Comparison of ENCODE assay signal across 28 cellular contexts in the genomic region with DNA sequence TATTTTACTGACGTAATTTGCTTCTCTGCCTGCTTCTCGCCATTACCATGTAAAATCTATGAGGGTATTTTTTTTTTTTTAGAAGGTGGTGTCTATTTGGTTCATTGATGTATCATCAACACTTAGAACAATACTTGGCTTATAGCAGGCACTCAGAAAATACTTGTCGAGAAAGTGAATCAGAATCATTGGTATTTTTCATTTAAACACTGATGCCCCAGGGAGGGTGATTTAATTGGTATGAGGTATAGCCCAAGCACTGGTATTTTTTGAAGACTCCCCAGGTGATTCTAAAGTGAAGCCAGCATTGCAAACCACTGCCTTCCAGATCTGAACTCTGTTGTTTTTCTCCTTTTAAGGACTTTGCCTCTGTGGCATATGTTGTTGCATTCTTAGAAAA.
"Had no signal": no experiment of that assay in that cellular context is flagged by ENCODE, and none has a peak within 500 bp of the region (broad histone marks: within the 10 kb centered on the region; RNA-seq: fewer than 3 reads in every experiment).

No MANE protein-coding gene starts in this region.

- H3K9me3 ChIP-seq: stomach, suprapubic skin, testis, thoracic aorta, thyroid gland, tibial artery, tibial nerve, transverse colon, upper lobe of left lung, upper lobe of right lung, uterus, vagina had no signal

- DNase-seq: stimulated activated CD4-positive, alpha-beta T cell treated with anti-CD3 and anti-CD28 coated beads, Interleukin-2, amount 100 ng/mL, for 48 hours; stimulated activated CD4-positive, alpha-beta T cell treated with anti-CD3 and anti-CD28 coated beads, Interleukin-4, amount 100 ng/mL, for 1 hour; stimulated activated CD4-positive, alpha-beta T cell treated with anti-CD3 and anti-CD28 coated beads, Interleukin-4, amount 100 ng/mL, for 24 hours; stimulated activated CD4-positive, alpha-beta T cell treated with anti-CD3 and anti-CD28 coated beads, Interleukin-4, amount 100 ng/mL, for 4 hours; stimulated activated CD8-positive, alpha-beta memory T cell treated with anti-CD3 and anti-CD28 coated beads, Interleukin-4, amount 100 ng/mL, for 48 hours; stimulated activated naive B cell treated with anti-CD40 and anti-IgM and Interleukin-4, amounts not matched to agents 10 μg/mL and 1 μg/mL and 100 μg/mL, for 72 hours; stimulated activated naive CD4-positive, alpha-beta T cell; stimulated activated naive CD4-positive, alpha-beta T cell treated with Interleukin-2 at 50 U/mL for 16 hours; stimulated activated naive CD8-positive, alpha-beta T cell treated with anti-CD3 and anti-CD28 coated beads, Interleukin-15, amount 100 ng/mL, for 72 hours; stimulated activated naive CD8-positive, alpha-beta T cell treated with anti-CD3 and anti-CD28 coated beads, Interleukin-15, Interleukin-2, amounts not matched to agents 100 U/mL and 50 U/mL, for 24 hours; stomach; substantia nigra; testis; thyroid gland; transverse colon; trophoblast cell; upper lobe of left lung; upper lobe of right lung; uterus had no signal

- H3K27ac Mint-ChIP-seq: stimulated activated effector memory CD8-positive, alpha-beta T cell treated with anti-CD3 and anti-CD28 coated beads, Interleukin-12 subunit alpha, Interleukin-12 subunit beta, amount 100 ng/mL, for 72 hours; stimulated activated memory B cell treated with anti-CD40 and anti-IgM and Interleukin-4, amounts not matched to agents 10 μg/mL and 1 μg/mL and 100 μg/mL, for 72 hours; stimulated activated naive B cell treated with anti-CD40 and anti-IgM and Interleukin-4, amounts not matched to agents 10 μg/mL and 1 μg/mL and 100 μg/mL, for 72 hours; stimulated activated naive CD8-positive, alpha-beta T cell treated with anti-CD3 and anti-CD28 coated beads, Interleukin-15, Interleukin-2, amounts not matched to agents 100 ng/mL and 50 ng/mL, for 24 hours; type B pancreatic cell had no signal

- H3K27me3 ChIP-seq: stomach, testis, thyroid gland, tibial artery, tibial nerve, transverse colon, upper lobe of left lung, upper lobe of right lung, uterus, vagina had no signal

- H3K27ac ChIP-seq: stomach, suprapubic skin, testis, thoracic aorta, thyroid gland, tibial artery, tibial nerve, transverse colon, upper lobe of left lung, upper lobe of right lung, uterus, vagina had no signal

- H3K4me3 Mint-ChIP-seq: stimulated activated effector memory CD8-positive, alpha-beta T cell treated with anti-CD3 and anti-CD28 coated beads, Interleukin-12 subunit alpha, Interleukin-12 subunit beta, amount 100 ng/mL, for 72 hours; stimulated activated memory B cell treated with anti-CD40 and anti-IgM and Interleukin-4, amounts not matched to agents 10 μg/mL and 1 μg/mL and 100 μg/mL, for 72 hours; stimulated activated naive B cell treated with anti-CD40 and anti-IgM and Interleukin-4, amounts not matched to agents 10 μg/mL and 1 μg/mL and 100 μg/mL, for 72 hours; stimulated activated naive CD8-positive, alpha-beta T cell treated with anti-CD3 and anti-CD28 coated beads, Interleukin-15, amount 100 ng/mL, for 72 hours; stimulated activated naive CD8-positive, alpha-beta T cell treated with anti-CD3 and anti-CD28 coated beads, Interleukin-15, Interleukin-2, amounts not matched to agents 100 ng/mL and 50 ng/mL, for 24 hours had no signal

- H3K36me3 ChIP-seq: stomach, suprapubic skin, thoracic aorta, thyroid gland, tibial artery, tibial nerve, transverse colon, upper lobe of left lung, upper lobe of right lung, uterus, vagina had no signal

- H3K9me3 Mint-ChIP-seq: stimulated activated effector memory CD8-positive, alpha-beta T cell treated with anti-CD3 and anti-CD28 coated beads, Interleukin-12 subunit alpha, Interleukin-12 subunit beta, amount 100 ng/mL, for 72 hours; stimulated activated naive CD8-positive, alpha-beta T cell treated with anti-CD3 and anti-CD28 coated beads, Interleukin-15, amount 100 ng/mL, for 72 hours; stimulated activated naive CD8-positive, alpha-beta T cell treated with anti-CD3 and anti-CD28 coated beads, Interleukin-15, Interleukin-2, amounts not matched to agents 100 ng/mL and 50 ng/mL, for 24 hours; type B pancreatic cell had no signal

- H3K36me3 Mint-ChIP-seq: stimulated activated effector memory CD8-positive, alpha-beta T cell treated with anti-CD3 and anti-CD28 coated beads, Interleukin-12 subunit alpha, Interleukin-12 subunit beta, amount 100 ng/mL, for 72 hours; stimulated activated memory B cell treated with anti-CD40 and anti-IgM and Interleukin-4, amounts not matched to agents 10 μg/mL and 1 μg/mL and 100 μg/mL, for 72 hours; stimulated activated naive B cell treated with anti-CD40 and anti-IgM and Interleukin-4, amounts not matched to agents 10 μg/mL and 1 μg/mL and 100 μg/mL, for 72 hours; type B pancreatic cell had no signal

- H3K4me1 Mint-ChIP-seq: stimulated activated effector memory CD8-positive, alpha-beta T cell treated with anti-CD3 and anti-CD28 coated beads, Interleukin-12 subunit alpha, Interleukin-12 subunit beta, amount 100 ng/mL, for 72 hours; stimulated activated memory B cell treated with anti-CD40 and anti-IgM and Interleukin-4, amounts not matched to agents 10 μg/mL and 1 μg/mL and 100 μg/mL, for 72 hours; stimulated activated naive B cell treated with anti-CD40 and anti-IgM and Interleukin-4, amounts not matched to agents 10 μg/mL and 1 μg/mL and 100 μg/mL, for 72 hours; stimulated activated naive CD8-positive, alpha-beta T cell treated with anti-CD3 and anti-CD28 coated beads, Interleukin-15, amount 100 ng/mL, for 72 hours had no signal

- H3K4me3 ChIP-seq: stomach, suprapubic skin, testis, thoracic aorta, thyroid gland, tibial artery, tibial nerve, transverse colon, upper lobe of left lung, upper lobe of right lung, uterus, vagina had no signal

- H3K4me1 ChIP-seq: stomach, suprapubic skin, testis, thyroid gland, tibial artery, tibial nerve, transverse colon, upper lobe of left lung, upper lobe of right lung, uterus, vagina had no signal
